Comparison of ENCODE assay signal across 9 cellular contexts in the genomic region with DNA sequence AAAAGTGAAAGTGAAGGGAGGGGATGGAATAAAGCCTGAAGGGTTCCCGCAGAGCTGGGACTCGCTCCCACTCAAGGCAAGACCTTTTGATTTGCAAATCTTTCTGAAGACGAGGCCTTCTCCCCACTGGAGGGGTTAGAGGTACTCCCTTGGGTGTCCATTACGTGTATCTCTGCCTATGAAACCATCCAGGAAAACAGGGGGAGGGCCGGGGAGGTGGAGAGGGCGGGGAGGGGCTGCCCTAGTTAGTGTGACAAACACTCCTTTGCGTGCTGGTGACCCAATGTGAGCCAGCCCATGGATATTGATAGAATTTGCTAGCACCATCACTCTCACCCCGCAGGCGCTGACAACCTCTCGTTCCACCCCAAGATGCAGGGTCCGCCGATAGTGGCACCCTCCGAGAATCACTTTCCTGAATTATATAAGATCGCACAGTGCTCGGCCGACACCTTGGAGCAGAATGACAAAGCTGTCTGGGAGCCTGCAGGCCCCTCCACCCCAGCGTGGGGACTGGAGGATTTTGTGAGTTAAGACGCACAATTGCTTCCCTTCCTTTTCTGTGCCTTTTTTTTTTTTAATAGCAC.
DNase-seq lines count a peak whose midpoint lies in the region; ATAC-seq and TF ChIP-seq lines count a peak whose summit lies in the region.
"Had no signal": no experiment of that assay in that cellular context is flagged by ENCODE, and none has a peak within 500 bp of the region (broad histone marks: within the 10 kb centered on the region; RNA-seq: fewer than 3 reads in every experiment).

No MANE protein-coding gene starts in this region.

- H3K27ac Mint-ChIP-seq in osteocyte (ENCODE audit: unreplicated experiment) (no peak overlapping the region), Caco-2 (ENCODE audit: unreplicated experiment) (no peak overlapping the region)

- intact Hi-C loops in OCI-LY7 (cut with micrococcal nuclease; ENCODE audit: unreplicated experiment) (no loop called here), esophagus squamous epithelium (cut with DNase I) (no loop called here), Caco-2 (cut with micrococcal nuclease; ENCODE audit: unreplicated experiment) (no loop called here), body of pancreas (cut with DNase I) (no loop called here)

- H3K4me3 Mint-ChIP-seq in osteocyte (ENCODE audit: unreplicated experiment) (peak overlapping the region; percentile 29), Caco-2 (ENCODE audit: unreplicated experiment) (no peak overlapping the region)

- CTCF ChIA-PET in OCI-LY7 (lab: Charles Lee; ENCODE audit: unreplicated experiment): no interaction called here
- CTCF ChIA-PET in Caco-2 (lab: Charles Lee): no interaction called here

- H3K27me3 Mint-ChIP-seq in osteocyte (ENCODE audit: unreplicated experiment) (peaks cover 2% of the 10 kb centered on the region), Caco-2 (ENCODE audit: insufficient read depth, unreplicated experiment) (peaks cover 27% of the 10 kb centered on the region)

- H3K79me2 ChIP-seq in OCI-LY7 (ENCODE audit: insufficient read depth, low read depth, low read length): no peaks in the 10 kb centered on the region

- H3K9me3 Mint-ChIP-seq in osteocyte (ENCODE audit: unreplicated experiment): no peaks in the 10 kb centered on the region
- no peaks in the 10 kb centered on the region for H3K9me3 Mint-ChIP-seq in Caco-2 (ENCODE audit: unreplicated experiment)

- peaks cover 39% of the 10 kb centered on the region for H3K4me1 ChIP-seq in BE2C
- H3K4me1 ChIP-seq in OCI-LY7 (ENCODE audit: insufficient read depth, low read length, poor library complexity, severe bottlenecking): peaks cover 22% of the 10 kb centered on the region
- peaks cover 0 to 15% (median 0%) of the 10 kb centered on the region in 3 donors for H3K4me1 ChIP-seq in esophagus squamous epithelium
- H3K4me1 ChIP-seq in Caco-2: no peaks in the 10 kb centered on the region
- no peaks in the 10 kb centered on the region for H3K4me1 ChIP-seq in body of pancreas

- 59 to 67% methylated on average over 13 to 15 of the region's 18 CpGs for WGBS in esophagus squamous epithelium, 2 donors
- WGBS in body of pancreas, 2 donors: 73 to 82% methylated on average over 18 of the region's 18 CpGs

- ATAC-seq in GM18873 (IDR thresholded peaks at IDR 0.05; ENCODE audit: low FRiP score, unreplicated experiment) (no peak), body of pancreas (no peak), GM19035 (IDR thresholded peaks at IDR 0.05; ENCODE audit: unreplicated experiment) (no peak)

- H3K36me3 ChIP-seq in BE2C (no peaks in the 10 kb centered on the region), OCI-LY7 (ENCODE audit: insufficient read depth, low read length) (no peaks in the 10 kb centered on the region), esophagus squamous epithelium (no peaks in the 10 kb centered on the region), Caco-2 (ENCODE audit: control insufficient read depth, insufficient read depth, low read length) (no peaks in the 10 kb centered on the region), body of pancreas (replicated peaks in 1 of 2; ENCODE audit: insufficient read depth in 1 of 2, low read depth in 2 of 2) (no peaks in the 10 kb centered on the region)

- TF ChIP-seq POLR2A in esophagus squamous epithelium (IDR thresholded peaks at IDR 0.05): no peak
- no peak for TF ChIP-seq POLR2A in body of pancreas (IDR thresholded peaks at IDR 0.05)

- H3K4me2 ChIP-seq in OCI-LY7 (ENCODE audit: low read length): no peak overlapping the region

- POLR2A ChIA-PET in OCI-LY7 (lab: Charles Lee) (interaction anchor here (0.7 kb wide), 1 partner anchor 312 kb away, joined by 5 read pairs; no protein-coding TSS in a partner anchor), Caco-2 (lab: Charles Lee) (no interaction called here)

- no peaks in the 10 kb centered on the region for H3K9me2 ChIP-seq in OCI-LY7 (ENCODE audit: insufficient read depth, low read length)

- no peaks in the 10 kb centered on the region for H4K20me1 ChIP-seq in OCI-LY7 (ENCODE audit: insufficient read depth, low read length)

- no peaks in the 10 kb centered on the region for H3K36me3 Mint-ChIP-seq in osteocyte (ENCODE audit: unreplicated experiment)
- no peaks in the 10 kb centered on the region for H3K36me3 Mint-ChIP-seq in Caco-2 (ENCODE audit: insufficient read depth, unreplicated experiment)

- no peak for TF ChIP-seq CTCF in BE2C (IDR thresholded peaks at IDR 0.05; ENCODE audit: low read depth, low read length)
- no peak for TF ChIP-seq CTCF in OCI-LY7 (conservative IDR thresholded peaks at IDR 0.05; ENCODE audit: low read length)
- TF ChIP-seq CTCF in esophagus squamous epithelium (IDR thresholded peaks at IDR 0.05): no peak
- no peak for TF ChIP-seq CTCF in osteocyte (IDR thresholded peaks at IDR 0.05)
- TF ChIP-seq CTCF in Caco-2 (IDR thresholded peaks at IDR 0.05; ENCODE audit: insufficient read depth in 1 of 2, low read depth in 1 of 2, low read length in 1 of 2, severe bottlenecking in 1 of 2, unreplicated experiment in 1 of 2): no peak
- TF ChIP-seq CTCF in body of pancreas (IDR thresholded peaks at IDR 0.05): no peak

- BruUV-seq in OCI-LY7 (replicated peaks; lab: Mats Ljungman, UMichigan) (no TSS peak), Caco-2 (replicated peaks; lab: Mats Ljungman, UMichigan) (no TSS peak)

- H3K4me3 ChIP-seq in BE2C (ENCODE audit: low read depth, low read length) (peak overlapping the region; percentile 55), OCI-LY7 (ENCODE audit: low read depth, low read length, poor library complexity, severe bottlenecking) (no peak overlapping the region), esophagus squamous epithelium (peak overlapping the region in 3 of 4 donors; percentile 25 to 55 (median 34)), Caco-2 (ENCODE audit: low read depth, low read length) (no peak overlapping the region), body of pancreas (no peak overlapping the region)

- H3K27ac ChIP-seq in OCI-LY7 (ENCODE audit: low read depth, low read length, poor library complexity, severe bottlenecking): no peak overlapping the region
- peak overlapping the region in 2 of 4 donors; percentile 29 to 52 for H3K27ac ChIP-seq in esophagus squamous epithelium
- H3K27ac ChIP-seq in body of pancreas: no peak overlapping the region

- no peaks in the 10 kb centered on the region for H3K27me3 ChIP-seq in BE2C
- H3K27me3 ChIP-seq in esophagus squamous epithelium: no peaks in the 10 kb centered on the region
- H3K27me3 ChIP-seq in Caco-2 (replicated peaks; ENCODE audit: control insufficient read depth, insufficient read depth, low read length): peaks cover 1% of the 10 kb centered on the region
- H3K27me3 ChIP-seq in body of pancreas: no peaks in the 10 kb centered on the region

- H3K9me3 ChIP-seq in BE2C (no peaks in the 10 kb centered on the region), OCI-LY7 (ENCODE audit: low read length) (no peaks in the 10 kb centered on the region), esophagus squamous epithelium (no peaks in the 10 kb centered on the region), Caco-2 (no peaks in the 10 kb centered on the region), body of pancreas (no peaks in the 10 kb centered on the region)

- H3K4me1 Mint-ChIP-seq in osteocyte (ENCODE audit: unreplicated experiment) (peaks cover 20% of the 10 kb centered on the region), Caco-2 (ENCODE audit: low read depth, unreplicated experiment) (no peaks in the 10 kb centered on the region)

- H2AFZ ChIP-seq in OCI-LY7 (ENCODE audit: low read length): peak overlapping the region; percentile 35; the same call in 1 of the 2 replicates

- DNase-seq in BE2C (no peak), OCI-LY7 (ENCODE audit: low spot score) (no peak), esophagus squamous epithelium (lab: John Stamatoyannopoulos, UW) (no peak), osteocyte (ENCODE audit: extremely low spot score, unreplicated experiment) (no peak), Caco-2 (no peak), body of pancreas (no peak)
- DNase-seq: EL had no signal

Comparison
In these comparisons a context has a peak if more than half of its experiments do, and no peak if none do; other contexts are left out.
1. H3K4me3 ChIP-seq: peak in BE2C (single experiment) and esophagus squamous epithelium (3 of 4); none in OCI-LY7 (single experiment), Caco-2 (single experiment) and body of pancreas (0 of 2).